1 cellular context compared by ENCODE assay signal in the genomic region with DNA sequence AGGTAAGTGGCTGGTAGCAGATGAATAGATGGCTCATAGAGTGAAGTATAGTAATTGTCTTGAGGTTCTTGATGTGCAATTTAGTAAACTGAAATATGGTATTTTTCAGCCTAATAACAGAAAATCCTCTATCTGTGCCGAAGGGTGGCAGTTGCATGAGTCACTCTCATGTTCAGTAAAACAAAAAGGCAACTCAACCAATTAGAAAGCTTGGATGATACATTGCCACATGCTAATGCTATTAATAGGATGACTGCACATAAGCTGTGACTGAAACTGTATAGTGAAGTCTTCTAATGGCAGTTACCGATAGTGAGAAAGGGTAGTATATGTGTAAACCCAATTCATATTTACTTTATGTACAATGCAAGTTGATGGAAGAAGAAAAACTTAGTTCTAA.
TF ChIP-seq lines count a peak whose summit lies in the region.

No MANE protein-coding gene starts in this region.

TF ChIP-seq in GM12878, 131 proteins besides CTCF, POLR2A, EP300 and RAD21:
- no peak for TF ChIP-seq BMI1 (IDR thresholded peaks at IDR 0.05; ENCODE audit: borderline replicate concordance)
- TF ChIP-seq GABPA (IDR thresholded peaks at IDR 0.05; ENCODE audit: low read depth), result no peak
- peak; percentile 26; the same call in 1 of the 2 replicates for TF ChIP-seq ATF7 (IDR thresholded peaks at IDR 0.05; ENCODE audit: low read depth)
- no peak for TF ChIP-seq CREM (IDR thresholded peaks at IDR 0.05; ENCODE audit: low read depth)
- no peak for TF ChIP-seq SMC3 (IDR thresholded peaks at IDR 0.05; ENCODE audit: borderline replicate concordance, low read length)
- TF ChIP-seq SIX5 (IDR thresholded peaks at IDR 0.05; ENCODE audit: low read depth, low read length, severe bottlenecking), result no peak
- no peak for TF ChIP-seq NR2C2 (IDR thresholded peaks at IDR 0.05; ENCODE audit: borderline replicate concordance, control insufficient read depth, insufficient read length, low read depth)
- TF ChIP-seq RCOR1 (conservative IDR thresholded peaks at IDR 0.05; ENCODE audit: low read depth, low read length), result no peak
- 0 out of 2 replicates have a peak, but pooled peaks have one; percentile 38 for TF ChIP-seq MEF2A (IDR thresholded peaks at IDR 0.05; ENCODE audit: insufficient read depth, low read depth, low read length)
- TF ChIP-seq CBX5 (IDR thresholded peaks at IDR 0.05; ENCODE audit: low read depth), result no peak
- no peak for TF ChIP-seq NFIC (IDR thresholded peaks at IDR 0.05; ENCODE audit: low read depth, low read length)
- TF ChIP-seq, protein P1, sequence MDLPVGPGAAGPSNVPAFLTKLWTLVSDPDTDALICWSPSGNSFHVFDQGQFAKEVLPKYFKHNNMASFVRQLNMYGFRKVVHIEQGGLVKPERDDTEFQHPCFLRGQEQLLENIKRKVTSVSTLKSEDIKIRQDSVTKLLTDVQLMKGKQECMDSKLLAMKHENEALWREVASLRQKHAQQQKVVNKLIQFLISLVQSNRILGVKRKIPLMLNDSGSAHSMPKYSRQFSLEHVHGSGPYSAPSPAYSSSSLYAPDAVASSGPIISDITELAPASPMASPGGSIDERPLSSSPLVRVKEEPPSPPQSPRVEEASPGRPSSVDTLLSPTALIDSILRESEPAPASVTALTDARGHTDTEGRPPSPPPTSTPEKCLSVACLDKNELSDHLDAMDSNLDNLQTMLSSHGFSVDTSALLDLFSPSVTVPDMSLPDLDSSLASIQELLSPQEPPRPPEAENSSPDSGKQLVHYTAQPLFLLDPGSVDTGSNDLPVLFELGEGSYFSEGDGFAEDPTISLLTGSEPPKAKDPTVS (IDR thresholded peaks at IDR 0.05; ENCODE audit: low read depth, low read length), result no peak
- TF ChIP-seq POLR2AphosphoS2 (IDR thresholded peaks at IDR 0.05; ENCODE audit: low read depth, low read length), result no peak
- no peak for TF ChIP-seq EZH2 (IDR thresholded peaks at IDR 0.05; ENCODE audit: borderline replicate concordance, control insufficient read depth, low read depth, low read length)
- TF ChIP-seq ETV6 (conservative IDR thresholded peaks at IDR 0.05 in 1 of 2, IDR thresholded peaks at IDR 0.05 in 1 of 2; ENCODE audit: borderline replicate concordance in 1 of 2, low read depth in 1 of 2), result no peak
- no peak for TF ChIP-seq NFYA (IDR thresholded peaks at IDR 0.05; ENCODE audit: borderline replicate concordance, low read depth, low read length)
TF ChIP-seq in GM12878: peak in this region for 2.
